21 cellular contexts compared by ENCODE assay signal in the genomic region with DNA sequence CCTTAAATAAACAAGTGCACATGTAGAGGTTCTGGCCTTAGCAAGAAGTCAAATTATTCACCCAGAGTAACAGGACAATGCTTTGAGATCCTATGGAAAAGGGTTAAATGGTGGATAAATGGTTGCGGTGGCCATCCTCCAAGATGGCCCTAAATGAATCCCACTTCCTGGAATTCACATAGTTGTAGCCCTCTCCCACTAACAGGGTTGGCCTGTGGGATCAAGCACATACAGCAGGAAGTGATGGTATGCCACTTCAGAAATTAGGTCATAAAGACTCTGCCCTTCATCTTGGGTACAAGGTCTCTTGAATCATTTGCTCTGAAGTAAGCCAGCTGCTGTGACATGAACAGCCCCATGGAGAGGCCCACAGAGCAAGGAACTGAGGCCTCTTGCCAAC. TPM values are rescaled to one million over a fixed set of nuclear protein-coding genes. Genes with fewer than 3 reads are reported as not detected.
A peak's percentile ranks its signal among the peaks of the same experiment; 100 is the strongest.
DNase-seq lines count a peak whose midpoint lies in the region; ATAC-seq and TF ChIP-seq lines count a peak whose summit lies in the region.
"Had no signal": no experiment of that assay in that cellular context is flagged by ENCODE, and none has a peak within 500 bp of the region (broad histone marks: within the 10 kb centered on the region; RNA-seq: fewer than 3 reads in every experiment).

No MANE protein-coding gene starts in this region.

- H3K27ac ChIP-seq in CD8-positive, alpha-beta T cell (ENCODE audit: low read depth, low read length) = no peak overlapping the region
- H3K27ac ChIP-seq in GM23338 (ENCODE audit: low read depth) (no peak overlapping the region), neural cell (ENCODE audit: low read length) (no peak overlapping the region)
- H3K27ac ChIP-seq: BLaER1, Peyer's patch, SJSA1 had no signal

- H3K27me3 Mint-ChIP-seq in CD8-positive, alpha-beta T cell (ENCODE audit: low read depth) = no peaks in the 10 kb centered on the region
- peaks cover 17% of the 10 kb centered on the region for H3K27me3 Mint-ChIP-seq in GM23338 (ENCODE audit: insufficient read depth, low read depth, poor library complexity)
- peaks cover 12% of the 10 kb centered on the region for H3K27me3 Mint-ChIP-seq in brain
- peaks cover 5% of the 10 kb centered on the region for H3K27me3 Mint-ChIP-seq in activated CD4-positive, alpha-beta T cell treated with anti-CD3 and anti-CD28 coated beads, Interleukin-2, amount 10 ng/mL, durations not matched to agents 7 days and 5 days

- intact Hi-C loops in CD8-positive, alpha-beta T cell (cut with DNase I, micrococcal nuclease) = no loop called here
- intact Hi-C loops in head of caudate nucleus (cut with DNase I) = no loop called here

- H3K36me3 Mint-ChIP-seq in CD8-positive, alpha-beta T cell = peaks cover 45% of the 10 kb centered on the region
- H3K36me3 Mint-ChIP-seq in GM23338 (ENCODE audit: low read depth) (peaks cover 54% of the 10 kb centered on the region), brain (peaks cover 59% of the 10 kb centered on the region)
- H3K36me3 Mint-ChIP-seq in activated CD4-positive, alpha-beta T cell treated with anti-CD3 and anti-CD28 coated beads, Interleukin-2, amount 10 ng/mL, durations not matched to agents 7 days and 5 days (ENCODE audit: low read depth) = peaks cover 14% of the 10 kb centered on the region

- POLR2A ChIA-PET in CD8-positive, alpha-beta T cell (lab: Charles Lee) = no interaction called here
- POLR2A ChIA-PET in activated CD4-positive, alpha-beta T cell treated with anti-CD3 and anti-CD28 coated beads, Interleukin-2, amount 10 ng/mL, durations not matched to agents 7 days and 5 days (lab: Charles Lee) = no interaction called here

- no peak for TF ChIP-seq CTCF in CD8-positive, alpha-beta T cell (IDR thresholded peaks at IDR 0.05)
- no peak for TF ChIP-seq CTCF in GM23338 (conservative IDR thresholded peaks at IDR 0.05; ENCODE audit: low read depth in 2 of 2)
- TF ChIP-seq CTCF in brain (conservative IDR thresholded peaks at IDR 0.05) = no peak
- no peak for TF ChIP-seq CTCF in neural cell (IDR thresholded peaks at IDR 0.05; ENCODE audit: poor library complexity, severe bottlenecking)

- no peak overlapping the region for H3K9ac ChIP-seq in neural cell (ENCODE audit: low read length)
- H3K9ac ChIP-seq: BLaER1 had no signal

- H3K36me3 ChIP-seq in CD8-positive, alpha-beta T cell (ENCODE audit: insufficient read depth, low read length) = no peaks in the 10 kb centered on the region
- peaks cover 12% of the 10 kb centered on the region for H3K36me3 ChIP-seq in GM23338 (ENCODE audit: insufficient read depth)
- peaks cover 4% of the 10 kb centered on the region for H3K36me3 ChIP-seq in neural cell (ENCODE audit: insufficient read depth, low read length)
- H3K36me3 ChIP-seq: Peyer's patch had no signal

- H3K27ac Mint-ChIP-seq in CD8-positive, alpha-beta T cell = no peak overlapping the region
- H3K27ac Mint-ChIP-seq in GM23338 = no peak overlapping the region
- H3K27ac Mint-ChIP-seq in brain = peak overlapping the region in 1 of 5 experiments; percentile 31
- no peak overlapping the region for H3K27ac Mint-ChIP-seq in activated CD4-positive, alpha-beta T cell treated with anti-CD3 and anti-CD28 coated beads, Interleukin-2, amount 10 ng/mL, durations not matched to agents 7 days and 5 days

- H3K4me3 ChIP-seq in CD8-positive, alpha-beta T cell (ENCODE audit: low read depth, low read length) = no peak overlapping the region
- H3K4me3 ChIP-seq in GM23338 (no peak overlapping the region), neural cell (ENCODE audit: low read length) (peak overlapping the region; percentile 91)
- H3K4me3 ChIP-seq: Peyer's patch, SJSA1 had no signal

- peaks cover 25% of the 10 kb centered on the region for H3K4me1 Mint-ChIP-seq in CD8-positive, alpha-beta T cell (ENCODE audit: low read depth)
- H3K4me1 Mint-ChIP-seq in GM23338 (peaks cover 6% of the 10 kb centered on the region; the same call in 2 of the 3 replicates), brain (peaks cover 31% of the 10 kb centered on the region)
- H3K4me1 Mint-ChIP-seq in activated CD4-positive, alpha-beta T cell treated with anti-CD3 and anti-CD28 coated beads, Interleukin-2, amount 10 ng/mL, durations not matched to agents 7 days and 5 days = peaks cover 12% of the 10 kb centered on the region

- peaks cover 11% of the 10 kb centered on the region for H3K4me1 ChIP-seq in CD8-positive, alpha-beta T cell (ENCODE audit: insufficient read depth, low read length)
- H3K4me1 ChIP-seq in GM23338 (ENCODE audit: insufficient read depth) = no peaks in the 10 kb centered on the region

- no peaks in the 10 kb centered on the region for H3K9me3 ChIP-seq in CD8-positive, alpha-beta T cell (ENCODE audit: low read length)
- H3K9me3 ChIP-seq in neural cell (ENCODE audit: low read length) = no peaks in the 10 kb centered on the region

- H4K20me1 ChIP-seq in GM23338 (replicated peaks; ENCODE audit: insufficient read depth) (peaks cover 28% of the 10 kb centered on the region), neural cell (ENCODE audit: insufficient read depth) (no peaks in the 10 kb centered on the region)
- H4K20me1 ChIP-seq: BLaER1 had no signal

- no peaks in the 10 kb centered on the region for H3K27me3 ChIP-seq in CD8-positive, alpha-beta T cell (ENCODE audit: insufficient read depth, low read length)
- peaks cover 63% of the 10 kb centered on the region for H3K27me3 ChIP-seq in GM23338 (ENCODE audit: insufficient read depth)
- no peaks in the 10 kb centered on the region for H3K27me3 ChIP-seq in neural cell (ENCODE audit: insufficient read depth, low read depth, low read length)
- H3K27me3 ChIP-seq: BLaER1, Peyer's patch, SJSA1 had no signal

- H2AFZ ChIP-seq in GM23338 = no peak overlapping the region
- no peak overlapping the region for H2AFZ ChIP-seq in neural cell (ENCODE audit: low read depth, low read length)

- TF ChIP-seq RAD21 in neural cell (conservative IDR thresholded peaks at IDR 0.05) = no peak

- peaks cover 6% of the 10 kb centered on the region; the same call in 1 of the 2 replicates for H3K9me2 ChIP-seq in GM23338 (ENCODE audit: insufficient read depth)
- H3K9me2 ChIP-seq in neural cell (ENCODE audit: insufficient read depth, low read length) = no peaks in the 10 kb centered on the region

- H3F3A ChIP-seq in GM23338 (replicated peaks; ENCODE audit: low read depth) (no peaks in the 10 kb centered on the region), neural cell (ENCODE audit: insufficient read depth, low read length, poor library complexity, severe bottlenecking) (no peaks in the 10 kb centered on the region)

- H3K4me3 Mint-ChIP-seq in CD8-positive, alpha-beta T cell = peak overlapping the region; percentile 9
- H3K4me3 Mint-ChIP-seq in GM23338 (0 out of 3 replicates have a peak overlapping the region, but pooled peaks have one; percentile 14), brain (peak overlapping the region; percentile 87 to 94 (median 92))
- no peak overlapping the region for H3K4me3 Mint-ChIP-seq in activated CD4-positive, alpha-beta T cell treated with anti-CD3 and anti-CD28 coated beads, Interleukin-2, amount 10 ng/mL, durations not matched to agents 7 days and 5 days

- DNase-seq in CD8-positive, alpha-beta T cell = no peak
- DNase-seq in GM23338 (ENCODE audit: low spot score) = no peak
- DNase-seq in activated CD4-positive, alpha-beta T cell treated with anti-CD3 and anti-CD28 coated beads, Interleukin-2, amount 10 ng/mL, durations not matched to agents 7 days and 5 days = no peak
- no peak for DNase-seq in head of caudate nucleus
- DNase-seq: DMS79, HCEC 1CT, Kasumi-1, MM.1S, NCI-H1092, NCI-H2081, NCI-H2171 treated with DMSO at 0.1 percent for 48 hours, NCI-H446 treated with DMSO at 0.1 percent for 48 hours, NCI-H69, Peyer's patch had no signal

- CTCF ChIA-PET in CD8-positive, alpha-beta T cell (lab: Charles Lee) = no interaction called here
- CTCF ChIA-PET in activated CD4-positive, alpha-beta T cell treated with anti-CD3 and anti-CD28 coated beads, Interleukin-2, amount 10 ng/mL, durations not matched to agents 7 days and 5 days (lab: Charles Lee) = interaction anchor here (0.6 to 0.9 kb wide), 2 partner anchors 9 to 196 kb away, joined by 3 read pairs; no protein-coding TSS in a partner anchor

- no peak for ATAC-seq in CD8-positive, alpha-beta T cell
- no peak for ATAC-seq in GM23338
- no peak for ATAC-seq in HG03196 (IDR thresholded peaks at IDR 0.05; ENCODE audit: unreplicated experiment)

- H3K4me2 ChIP-seq in GM23338 (no peak overlapping the region), neural cell (ENCODE audit: low read length) (peak overlapping the region; percentile 94)

- no peak for TF ChIP-seq EP300 in neural cell (conservative IDR thresholded peaks at IDR 0.05; ENCODE audit: poor library complexity, severe bottlenecking)

- H3K79me2 ChIP-seq in GM23338 (replicated peaks; ENCODE audit: insufficient read depth) (no peaks in the 10 kb centered on the region; the same call in 1 of the 2 replicates), neural cell (replicated peaks; ENCODE audit: insufficient read depth, low read length) (peaks cover 15% of the 10 kb centered on the region)

- H3K9me3 Mint-ChIP-seq in CD8-positive, alpha-beta T cell = peaks cover 8% of the 10 kb centered on the region
- peaks cover 24% of the 10 kb centered on the region for H3K9me3 Mint-ChIP-seq in GM23338
- peaks cover 3 to 12% (median 9%) of the 10 kb centered on the region in 5 experiments for H3K9me3 Mint-ChIP-seq in brain
- H3K9me3 Mint-ChIP-seq in activated CD4-positive, alpha-beta T cell treated with anti-CD3 and anti-CD28 coated beads, Interleukin-2, amount 10 ng/mL, durations not matched to agents 7 days and 5 days = peaks cover 14% of the 10 kb centered on the region
- H3K9me3 Mint-ChIP-seq: IgD-negative memory B cell had no signal

RNA-seq across cellular contexts. Expression of a gene that starts 1.8 kb away (rescaled TPM):
- total RNA-seq in CD8-positive, alpha-beta T cell = 1 to 10 TPM; 1.6 to 1.7 TPM
- total RNA-seq in GM23338 (2014; rRNA removed; shearing (Covaris generic)) = 5.7 and 6.7 TPM in 2 replicates
- 5.3 and 5.5 TPM in 2 replicates for polyA plus RNA-seq in GM23338 (2016; fragmentation: Nextera tagmentation; extraction: Ambion mirVana)
- 1.8 TPM for polyA plus RNA-seq in brain (ENCODE audit: insufficient read depth, low read depth, low replicate concordance)
- polyA plus RNA-seq in neural cell = 0.98 and 2.3 TPM in 2 replicates
- polyA minus RNA-seq in neural cell = 12.2 and 14.8 TPM in 2 replicates
- total RNA-seq in activated CD4-positive, alpha-beta T cell treated with anti-CD3 and anti-CD28 coated beads, Interleukin-2, amount 10 ng/mL, durations not matched to agents 7 days and 5 days = 1 to 10 TPM; 1.9 to 2.5 TPM

RNA-seq across cellular contexts. Expression of a gene that starts 13.3 kb away (rescaled TPM):
- not detected for total RNA-seq in CD8-positive, alpha-beta T cell
- total RNA-seq in GM23338 (2014; rRNA removed; shearing (Covaris generic)) = not detected in 2 replicates
- polyA plus RNA-seq in GM23338 (2016; fragmentation: Nextera tagmentation; extraction: Ambion mirVana) (not detected in 2 replicates), brain (ENCODE audit: insufficient read depth, low read depth, low replicate concordance) (not detected), neural cell (not detected in 2 replicates)
- polyA minus RNA-seq in neural cell = not detected in 2 replicates
- total RNA-seq in activated CD4-positive, alpha-beta T cell treated with anti-CD3 and anti-CD28 coated beads, Interleukin-2, amount 10 ng/mL, durations not matched to agents 7 days and 5 days = not detected
- total RNA-seq: A673, Peyer's patch had no signal
- polyA plus RNA-seq: IgD-negative memory B cell had no signal

RNA-seq across cellular contexts. Expression of a gene that starts 52.3 kb away (rescaled TPM):
- total RNA-seq in CD8-positive, alpha-beta T cell = not detected
- not detected in 2 replicates for total RNA-seq in GM23338 (2014; rRNA removed; shearing (Covaris generic))
- not detected in 2 replicates for polyA plus RNA-seq in GM23338 (2016; fragmentation: Nextera tagmentation; extraction: Ambion mirVana)
- polyA plus RNA-seq in brain (ENCODE audit: insufficient read depth, low read depth, low replicate concordance) = not detected
- not detected in 2 replicates for polyA plus RNA-seq in neural cell
- not detected in 2 replicates for polyA minus RNA-seq in neural cell
- not detected for total RNA-seq in activated CD4-positive, alpha-beta T cell treated with anti-CD3 and anti-CD28 coated beads, Interleukin-2, amount 10 ng/mL, durations not matched to agents 7 days and 5 days
- total RNA-seq: Peyer's patch had no signal
- polyA plus RNA-seq: IgD-negative memory B cell had no signal
